ENCODE assay signal across 19 cellular contexts in the genomic region with DNA sequence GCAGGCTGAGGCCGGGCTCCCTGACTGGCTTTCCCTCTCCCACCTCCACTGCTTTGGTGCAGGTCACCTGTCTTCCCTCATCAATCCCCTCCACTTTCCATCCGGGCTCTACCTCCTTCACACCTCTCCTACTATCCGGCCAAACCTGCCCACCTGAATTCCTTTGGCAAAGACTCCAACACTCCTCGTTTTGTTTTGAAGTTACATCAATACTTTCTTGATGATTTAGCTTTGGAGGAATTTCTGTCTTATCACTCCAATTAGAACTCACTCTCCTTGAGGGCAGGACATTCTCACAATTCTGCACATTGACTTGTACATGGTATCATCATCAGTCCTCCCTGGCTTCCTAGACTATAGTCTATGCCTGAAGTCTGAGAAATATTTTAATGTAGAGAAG. TPM values are rescaled to one million over a fixed set of nuclear protein-coding genes. Genes with fewer than 3 reads are reported as not detected.
A peak's percentile ranks its signal among the peaks of the same experiment; 100 is the strongest.
DNase-seq lines count a peak whose midpoint lies in the region; FAIRE-seq and TF ChIP-seq lines count a peak whose summit lies in the region.
"Had no signal": no experiment of that assay in that cellular context is flagged by ENCODE, and none has a peak within 500 bp of the region (broad histone marks: within the 10 kb centered on the region; RNA-seq: fewer than 3 reads in every experiment).

No MANE protein-coding gene starts in this region.

- H3K27ac ChIP-seq in SJSA1, result 0 out of 2 replicates have a peak overlapping the region, but pooled peaks have one; percentile 2
- H3K27ac ChIP-seq in trophoblast cell (ENCODE audit: low read depth, low read length), result no peak overlapping the region
- no peak overlapping the region for H3K27ac ChIP-seq in mesendoderm (ENCODE audit: low read depth, low read length)
- no peak overlapping the region for H3K27ac ChIP-seq in brain microvascular endothelial cell
- H3K27ac ChIP-seq: BLaER1 had no signal

- CTCF ChIA-PET in Caco-2 (lab: Charles Lee), result no interaction called here

- no peak overlapping the region for H2BK12ac ChIP-seq in trophoblast cell (ENCODE audit: low read length)

- H2AK5ac ChIP-seq in trophoblast cell (ENCODE audit: low read length), result no peak overlapping the region
- H2AK5ac ChIP-seq in mesendoderm (ENCODE audit: low read length), result no peak overlapping the region

- TF ChIP-seq CTCF in Caco-2 (IDR thresholded peaks at IDR 0.05; ENCODE audit: insufficient read depth in 1 of 2, low read depth in 1 of 2, low read length in 1 of 2, severe bottlenecking in 1 of 2, unreplicated experiment in 1 of 2) (no peak), brain microvascular endothelial cell (IDR thresholded peaks at IDR 0.05; ENCODE audit: low read depth, low read length, missing control alignments) (no peak)

- H3K9ac ChIP-seq in trophoblast cell (ENCODE audit: low read length) (no peak overlapping the region), mesendoderm (ENCODE audit: low read length) (no peak overlapping the region)
- H3K9ac ChIP-seq: BLaER1 had no signal

- no peaks in the 10 kb centered on the region for H3K9me3 Mint-ChIP-seq in Caco-2 (ENCODE audit: unreplicated experiment)
- H3K9me3 Mint-ChIP-seq: CD8-positive, alpha-beta memory T cell had no signal

- H3K36me3 Mint-ChIP-seq in Caco-2 (ENCODE audit: insufficient read depth, unreplicated experiment), result peaks cover 56% of the 10 kb centered on the region

- H3K27me3 Mint-ChIP-seq in Caco-2 (ENCODE audit: insufficient read depth, unreplicated experiment), result no peaks in the 10 kb centered on the region

- BruUV-seq in Caco-2 (replicated peaks; lab: Mats Ljungman, UMichigan), result no TSS peak

- H2BK120ac ChIP-seq in trophoblast cell (ENCODE audit: insufficient read depth, low read length, poor library complexity) (no peak overlapping the region), mesendoderm (ENCODE audit: low read depth, low read length) (no peak overlapping the region)

- no peak overlapping the region for H3K56ac ChIP-seq in mesendoderm (ENCODE audit: low read length)

- in situ Hi-C loops in brain microvascular endothelial cell (cut with HindIII; ENCODE audit: low pct_ligation_motif_present, low sequenced_read_pairs), result no loop called here

- DNase-seq in Caco-2, result no peak
- no peak for DNase-seq in GM12891 (ENCODE audit: insufficient read length, low spot score)
- DNase-seq in SJSA1 (ENCODE audit: low read depth in 1 of 2, low spot score in 2 of 2), result no peak
- DNase-seq in trophoblast cell, result peak; percentile 81 to 95
- DNase-seq in mesendoderm, result no peak
- DNase-seq in activated T-cell treated with anti-CD3 and anti-CD28 coated beads for 4 hours, result no peak
- DNase-seq in brain microvascular endothelial cell, result no peak
- DNase-seq: 8988T; AML-193; CD8-positive, alpha-beta memory T cell; DMS79; EL; GDM1 had no signal

- H3K4me2 ChIP-seq in trophoblast cell (ENCODE audit: low read length) (no peak overlapping the region), mesendoderm (ENCODE audit: low read length) (no peak overlapping the region)
- H3K4me2 ChIP-seq: BLaER1 had no signal

- FAIRE-seq in GM12891 (lab: Jason Lieb, UNC), result peak; percentile 9
- FAIRE-seq: GM19239, H1, HepG2, HTR-8/SVneo had no signal

- H2AFZ ChIP-seq in trophoblast cell (ENCODE audit: insufficient read depth, low read length, poor library complexity), result no peak overlapping the region

- no peak overlapping the region for H3K23ac ChIP-seq in trophoblast cell (ENCODE audit: low read length)
- H3K23ac ChIP-seq in mesendoderm (ENCODE audit: low read length), result no peak overlapping the region

- POLR2A ChIA-PET in Caco-2 (lab: Charles Lee), result no interaction called here

- H3K4me1 ChIP-seq in Caco-2 (no peaks in the 10 kb centered on the region), SJSA1 (replicated peaks) (peaks cover 32% of the 10 kb centered on the region), trophoblast cell (ENCODE audit: control insufficient read depth in 1 of 2, insufficient read depth in 2 of 2, low read length in 2 of 2) (no peaks in the 10 kb centered on the region), mesendoderm (ENCODE audit: control insufficient read depth, low read depth, low read length) (no peaks in the 10 kb centered on the region)

- H3K4me3 ChIP-seq in Caco-2 (ENCODE audit: low read depth, low read length) (no peak overlapping the region), SJSA1 (no peak overlapping the region), trophoblast cell (ENCODE audit: low read depth, low read length) (no peak overlapping the region), mesendoderm (ENCODE audit: low read length) (no peak overlapping the region), brain microvascular endothelial cell (ENCODE audit: low read depth, low read length) (no peak overlapping the region)
- H3K4me3 ChIP-seq: BLaER1, HAP-1 had no signal

- peaks cover 1% of the 10 kb centered on the region for H3K36me3 ChIP-seq in Caco-2 (ENCODE audit: control insufficient read depth, insufficient read depth, low read length)
- H3K36me3 ChIP-seq in SJSA1, result peaks cover 68% of the 10 kb centered on the region
- peaks cover 5 to 6% of the 10 kb centered on the region in 2 experiments for H3K36me3 ChIP-seq in trophoblast cell (ENCODE audit: control insufficient read depth in 1 of 2, insufficient read depth in 2 of 2, low read length in 2 of 2)
- no peaks in the 10 kb centered on the region for H3K36me3 ChIP-seq in mesendoderm (ENCODE audit: control insufficient read depth, insufficient read depth, low read length)
- peaks cover 31% of the 10 kb centered on the region for H3K36me3 ChIP-seq in brain microvascular endothelial cell (replicated peaks)
- H3K36me3 ChIP-seq: BLaER1, HAP-1 had no signal

- H3K4ac ChIP-seq in trophoblast cell (ENCODE audit: low read depth, low read length), result no peak overlapping the region
- no peak overlapping the region for H3K4ac ChIP-seq in mesendoderm (ENCODE audit: low read depth, low read length)

- no peak overlapping the region for H3K4me3 Mint-ChIP-seq in Caco-2 (ENCODE audit: unreplicated experiment)
- H3K4me3 Mint-ChIP-seq: CD8-positive, alpha-beta memory T cell had no signal

- no peaks in the 10 kb centered on the region for H3K4me1 Mint-ChIP-seq in Caco-2 (ENCODE audit: low read depth, unreplicated experiment)

- H4K8ac ChIP-seq in trophoblast cell (ENCODE audit: low read depth, low read length), result no peak overlapping the region
- no peak overlapping the region for H4K8ac ChIP-seq in mesendoderm (ENCODE audit: low read depth, low read length)

- H3K9me3 ChIP-seq in Caco-2 (no peaks in the 10 kb centered on the region), SJSA1 (replicated peaks) (no peaks in the 10 kb centered on the region; the same call in 1 of the 2 replicates), trophoblast cell (ENCODE audit: insufficient read depth, low read depth, low read length) (no peaks in the 10 kb centered on the region)
- H3K9me3 ChIP-seq: BLaER1, HAP-1 had no signal

- no peak overlapping the region for H4K5ac ChIP-seq in mesendoderm (ENCODE audit: low read length)

- no peaks in the 10 kb centered on the region for H3K27me3 ChIP-seq in Caco-2 (replicated peaks; ENCODE audit: control insufficient read depth, insufficient read depth, low read length)
- H3K27me3 ChIP-seq in SJSA1 (replicated peaks), result no peaks in the 10 kb centered on the region
- H3K27me3 ChIP-seq in trophoblast cell (ENCODE audit: insufficient read depth, low read length), result no peaks in the 10 kb centered on the region
- no peaks in the 10 kb centered on the region for H3K27me3 ChIP-seq in mesendoderm (ENCODE audit: insufficient read depth, low read length, poor library complexity)
- H3K27me3 ChIP-seq in brain microvascular endothelial cell (replicated peaks), result no peaks in the 10 kb centered on the region
- H3K27me3 ChIP-seq: BLaER1 had no signal

- intact Hi-C loops in Caco-2 (cut with micrococcal nuclease; ENCODE audit: unreplicated experiment), result no loop called here

- H4K91ac ChIP-seq in trophoblast cell (ENCODE audit: low read depth, low read length), result no peak overlapping the region

- H3K27ac Mint-ChIP-seq in Caco-2 (ENCODE audit: unreplicated experiment), result peak overlapping the region; percentile 17
- H3K27ac Mint-ChIP-seq: CD8-positive, alpha-beta memory T cell had no signal

- no peak overlapping the region for H2BK15ac ChIP-seq in mesendoderm (replicated peaks; ENCODE audit: low read depth)

- H3K18ac ChIP-seq in trophoblast cell (ENCODE audit: low read length) (no peak overlapping the region), mesendoderm (ENCODE audit: low read length) (no peak overlapping the region)

- H3K79me1 ChIP-seq in trophoblast cell (ENCODE audit: low read length), result no peaks in the 10 kb centered on the region
- H3K79me1 ChIP-seq in mesendoderm (ENCODE audit: low read length), result no peaks in the 10 kb centered on the region

- TF ChIP-seq POLR2A in GM12891 (IDR thresholded peaks at IDR 0.05; ENCODE audit: low read depth, low read length), result no peak

- H3K79me2 ChIP-seq in trophoblast cell (ENCODE audit: control insufficient read depth, insufficient read depth, low read length, poor library complexity) (no peaks in the 10 kb centered on the region), mesendoderm (ENCODE audit: control insufficient read depth, insufficient read depth, low read length) (no peaks in the 10 kb centered on the region)

- no peak overlapping the region for H3K14ac ChIP-seq in trophoblast cell (ENCODE audit: low read length)

- H2BK5ac ChIP-seq in trophoblast cell (ENCODE audit: low read depth, low read length, poor library complexity) (no peak overlapping the region), mesendoderm (ENCODE audit: low read length) (no peak overlapping the region)

- no CpG with 5 or more reads among the region's 4 CpGs for WGBS in trophoblast cell (ENCODE audit: extremely low coverage, insufficient coverage, insufficient read length)
- WGBS in mesendoderm (ENCODE audit: extremely low coverage, insufficient coverage, low lambda C conversion rate), result no CpG with 5 or more reads among the region's 4 CpGs

- H4K12ac ChIP-seq in trophoblast cell (ENCODE audit: low read depth, low read length), result no peak overlapping the region

TF ChIP-seq in GM12891, 5 proteins besides CTCF, POLR2A, EP300 and RAD21:
- TF ChIP-seq PAX5 (IDR thresholded peaks at IDR 0.05; ENCODE audit: insufficient read depth, low read length, severe bottlenecking) (no peak), POLR2AphosphoS5 (IDR thresholded peaks at IDR 0.05; ENCODE audit: low read depth, low read length) (no peak), TAF1 (IDR thresholded peaks at IDR 0.05; ENCODE audit: low read depth, low read length) (no peak), POU2F2 (IDR thresholded peaks at IDR 0.05; ENCODE audit: low read depth, low read length) (no peak), SPI1 (IDR thresholded peaks at IDR 0.05; ENCODE audit: low read depth, low read length) (no peak)

RNA-seq across cellular contexts. Expression of a gene that starts 20.4 kb away (rescaled TPM):
- not detected in 2 replicates for total RNA-seq in Caco-2 (2022)
- polyA plus RNA-seq in GM12891 (2012; ENCODE audit: low read depth, missing spikeins), result 0.30 TPM
- total RNA-seq in SJSA1 (2014; rRNA removed; shearing (Covaris generic)), result not detected in 2 replicates
- polyA plus RNA-seq in trophoblast cell (2013), result 0.03 and 0.06 TPM in 2 replicates
- not detected for polyA plus RNA-seq in mesendoderm (2013, experiment 1 of 2)
- not detected for polyA plus RNA-seq in mesendoderm (2013, experiment 2 of 2)
- total RNA-seq: CD8-positive, alpha-beta memory T cell; H1; HepG2 had no signal
- polyA plus RNA-seq: CD8-positive, alpha-beta memory T cell; H1; HepG2 had no signal

Comparison
In these comparisons a context has a peak if more than half of its experiments do, and no peak if none do; other contexts are left out.
1. DNase-seq: peak in trophoblast cell (2 of 2); none in Caco-2 (0 of 2), GM12891 (single experiment), SJSA1 (0 of 2), mesendoderm (single experiment), activated T-cell treated with anti-CD3 and anti-CD28 coated beads for 4 hours (single experiment) and brain microvascular endothelial cell (single experiment).